In genomic region chr19:3186891-3187661, GRCh38 we compare ENCODE assay signal across 1 cellular context.
TF ChIP-seq lines count a peak whose summit lies in the region.

No MANE protein-coding gene starts in this region.

TF ChIP-seq in GM23338, 12 proteins besides CTCF, POLR2A, EP300 and RAD21 (continued from another document):
- TF ChIP-seq, protein P1, sequence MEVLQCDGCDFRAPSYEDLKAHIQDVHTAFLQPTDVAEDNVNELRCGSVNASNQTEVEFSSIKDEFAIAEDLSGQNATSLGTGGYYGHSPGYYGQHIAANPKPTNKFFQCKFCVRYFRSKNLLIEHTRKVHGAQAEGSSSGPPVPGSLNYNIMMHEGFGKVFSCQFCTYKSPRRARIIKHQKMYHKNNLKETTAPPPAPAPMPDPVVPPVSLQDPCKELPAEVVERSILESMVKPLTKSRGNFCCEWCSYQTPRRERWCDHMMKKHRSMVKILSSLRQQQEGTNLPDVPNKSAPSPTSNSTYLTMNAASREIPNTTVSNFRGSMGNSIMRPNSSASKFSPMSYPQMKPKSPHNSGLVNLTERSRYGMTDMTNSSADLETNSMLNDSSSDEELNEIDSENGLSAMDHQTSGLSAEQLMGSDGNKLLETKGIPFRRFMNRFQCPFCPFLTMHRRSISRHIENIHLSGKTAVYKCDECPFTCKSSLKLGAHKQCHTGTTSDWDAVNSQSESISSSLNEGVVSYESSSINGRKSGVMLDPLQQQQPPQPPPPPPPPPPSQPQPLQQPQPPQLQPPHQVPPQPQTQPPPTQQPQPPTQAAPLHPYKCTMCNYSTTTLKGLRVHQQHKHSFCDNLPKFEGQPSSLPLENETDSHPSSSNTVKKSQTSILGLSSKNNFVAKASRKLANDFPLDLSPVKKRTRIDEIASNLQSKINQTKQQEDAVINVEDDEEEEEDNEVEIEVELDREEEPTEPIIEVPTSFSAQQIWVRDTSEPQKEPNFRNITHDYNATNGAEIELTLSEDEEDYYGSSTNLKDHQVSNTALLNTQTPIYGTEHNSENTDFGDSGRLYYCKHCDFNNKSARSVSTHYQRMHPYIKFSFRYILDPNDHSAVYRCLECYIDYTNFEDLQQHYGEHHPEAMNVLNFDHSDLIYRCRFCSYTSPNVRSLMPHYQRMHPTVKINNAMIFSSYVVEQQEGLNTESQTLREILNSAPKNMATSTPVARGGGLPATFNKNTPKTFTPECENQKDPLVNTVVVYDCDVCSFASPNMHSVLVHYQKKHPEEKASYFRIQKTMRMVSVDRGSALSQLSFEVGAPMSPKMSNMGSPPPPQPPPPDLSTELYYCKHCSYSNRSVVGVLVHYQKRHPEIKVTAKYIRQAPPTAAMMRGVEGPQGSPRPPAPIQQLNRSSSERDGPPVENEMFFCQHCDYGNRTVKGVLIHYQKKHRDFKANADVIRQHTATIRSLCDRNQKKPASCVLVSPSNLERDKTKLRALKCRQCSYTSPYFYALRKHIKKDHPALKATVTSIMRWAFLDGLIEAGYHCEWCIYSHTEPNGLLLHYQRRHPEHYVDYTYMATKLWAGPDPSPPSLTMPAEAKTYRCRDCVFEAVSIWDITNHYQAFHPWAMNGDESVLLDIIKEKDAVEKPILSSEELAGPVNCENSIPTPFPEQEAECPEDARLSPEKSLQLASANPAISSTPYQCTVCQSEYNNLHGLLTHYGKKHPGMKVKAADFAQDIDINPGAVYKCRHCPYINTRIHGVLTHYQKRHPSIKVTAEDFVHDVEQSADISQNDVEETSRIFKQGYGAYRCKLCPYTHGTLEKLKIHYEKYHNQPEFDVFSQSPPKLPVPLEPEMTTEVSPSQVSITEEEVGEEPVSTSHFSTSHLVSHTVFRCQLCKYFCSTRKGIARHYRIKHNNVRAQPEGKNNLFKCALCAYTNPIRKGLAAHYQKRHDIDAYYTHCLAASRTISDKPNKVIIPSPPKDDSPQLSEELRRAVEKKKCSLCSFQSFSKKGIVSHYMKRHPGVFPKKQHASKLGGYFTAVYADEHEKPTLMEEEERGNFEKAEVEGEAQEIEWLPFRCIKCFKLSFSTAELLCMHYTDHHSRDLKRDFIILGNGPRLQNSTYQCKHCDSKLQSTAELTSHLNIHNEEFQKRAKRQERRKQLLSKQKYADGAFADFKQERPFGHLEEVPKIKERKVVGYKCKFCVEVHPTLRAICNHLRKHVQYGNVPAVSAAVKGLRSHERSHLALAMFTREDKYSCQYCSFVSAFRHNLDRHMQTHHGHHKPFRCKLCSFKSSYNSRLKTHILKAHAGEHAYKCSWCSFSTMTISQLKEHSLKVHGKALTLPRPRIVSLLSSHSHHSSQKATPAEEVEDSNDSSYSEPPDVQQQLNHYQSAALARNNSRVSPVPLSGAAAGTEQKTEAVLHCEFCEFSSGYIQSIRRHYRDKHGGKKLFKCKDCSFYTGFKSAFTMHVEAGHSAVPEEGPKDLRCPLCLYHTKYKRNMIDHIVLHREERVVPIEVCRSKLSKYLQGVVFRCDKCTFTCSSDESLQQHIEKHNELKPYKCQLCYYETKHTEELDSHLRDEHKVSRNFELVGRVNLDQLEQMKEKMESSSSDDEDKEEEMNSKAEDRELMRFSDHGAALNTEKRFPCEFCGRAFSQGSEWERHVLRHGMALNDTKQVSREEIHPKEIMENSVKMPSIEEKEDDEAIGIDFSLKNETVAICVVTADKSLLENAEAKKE (CRISPR knock-in tag; IDR thresholded peaks at IDR 0.05): no peak
- TF ChIP-seq ETS1 (IDR thresholded peaks at IDR 0.05): no peak
- no peak for TF ChIP-seq POLR2AphosphoS5 (IDR thresholded peaks at IDR 0.05; ENCODE audit: low read depth)
TF ChIP-seq in GM23338: peak in this region for 0.
